Comparison of ENCODE assay signal across 11 cellular contexts in genomic region chr13:46134961-46135522, GRCh38. TPM values are rescaled to one million over a fixed set of nuclear protein-coding genes. Genes with fewer than 3 reads are reported as not detected.
DNase-seq lines count a peak whose midpoint lies in the region; ATAC-seq and TF ChIP-seq lines count a peak whose summit lies in the region.
"Had no signal": no experiment of that assay in that cellular context is flagged by ENCODE, and none has a peak within 500 bp of the region (broad histone marks: within the 10 kb centered on the region; RNA-seq: fewer than 3 reads in every experiment).

No MANE protein-coding gene starts in this region.

- H3K27me3 Mint-ChIP-seq in activated CD4-positive, alpha-beta T cell treated with anti-CD3 and anti-CD28 coated beads for 36 hours: no peaks in the 10 kb centered on the region
- H3K27me3 Mint-ChIP-seq in stimulated activated memory B cell treated with anti-CD40 and anti-IgM and Interleukin-4, amounts not matched to agents 10 μg/mL and 1 μg/mL and 100 μg/mL, for 72 hours: no peaks in the 10 kb centered on the region

- peak overlapping the region; percentile 16 for H3K27ac Mint-ChIP-seq in activated CD4-positive, alpha-beta T cell treated with anti-CD3 and anti-CD28 coated beads for 36 hours
- H3K27ac Mint-ChIP-seq in stimulated activated memory B cell treated with anti-CD40 and anti-IgM and Interleukin-4, amounts not matched to agents 10 μg/mL and 1 μg/mL and 100 μg/mL, for 72 hours: peak overlapping the region; percentile 37

- no peak overlapping the region for H2AFZ ChIP-seq in fibroblast of lung (ENCODE audit: low read length)

- H3K9ac ChIP-seq in fibroblast of lung (ENCODE audit: insufficient read depth, low read length): no peak overlapping the region

- H3K36me3 ChIP-seq in fibroblast of lung (ENCODE audit: control insufficient read depth, insufficient read depth, low read length): no peaks in the 10 kb centered on the region

- no peaks in the 10 kb centered on the region for H3K9me3 Mint-ChIP-seq in activated CD4-positive, alpha-beta T cell treated with anti-CD3 and anti-CD28 coated beads for 36 hours (ENCODE audit: low read depth)
- no peaks in the 10 kb centered on the region for H3K9me3 Mint-ChIP-seq in stimulated activated memory B cell treated with anti-CD40 and anti-IgM and Interleukin-4, amounts not matched to agents 10 μg/mL and 1 μg/mL and 100 μg/mL, for 72 hours

- no peaks in the 10 kb centered on the region for H4K20me1 ChIP-seq in fibroblast of lung (ENCODE audit: control insufficient read depth, extremely low read depth, insufficient read depth, low read length)

- no peaks in the 10 kb centered on the region for H3K79me2 ChIP-seq in fibroblast of lung (ENCODE audit: control insufficient read depth, insufficient read depth, low read length)

- H3K27ac ChIP-seq in fibroblast of lung (ENCODE audit: insufficient read depth, low read length): no peak overlapping the region

- no peak for TF ChIP-seq CTCF in fibroblast of lung (conservative IDR thresholded peaks at IDR 0.05 in 1 of 2, IDR thresholded peaks at IDR 0.05 in 1 of 2; ENCODE audit: low read depth in 1 of 2, low read length in 2 of 2)

- DNase-seq in activated CD4-positive, alpha-beta T cell treated with anti-CD3 and anti-CD28 coated beads for 36 hours: no peak
- no peak for DNase-seq in activated CD4-positive, alpha-beta T cell treated with anti-CD3 and anti-CD28 coated beads for 48 hours
- DNase-seq in NCI-H748 (lab: John Stamatoyannopoulos, UW; ENCODE audit: unreplicated experiment) (peak; percentile 97), fibroblast of lung (ENCODE audit: low read depth in 2 of 2) (peak; percentile 9 to 23)
- DNase-seq: activated CD4-positive, alpha-beta T cell treated with anti-CD3 and anti-CD28 coated beads for 4 hours had no signal

- CTCF ChIA-PET in activated CD4-positive, alpha-beta T cell treated with anti-CD3 and anti-CD28 coated beads for 36 hours (lab: Charles Lee): interaction anchor here (0.5 to 1.5 kb wide), 5 partner anchors 9 to 155 kb away, joined by 3 to 6 read pairs (median 5); partner anchors contain the start of gene LCP1

- no peak overlapping the region for H3K4me3 Mint-ChIP-seq in activated CD4-positive, alpha-beta T cell treated with anti-CD3 and anti-CD28 coated beads for 36 hours
- no peak overlapping the region for H3K4me3 Mint-ChIP-seq in stimulated activated memory B cell treated with anti-CD40 and anti-IgM and Interleukin-4, amounts not matched to agents 10 μg/mL and 1 μg/mL and 100 μg/mL, for 72 hours

- no peaks in the 10 kb centered on the region for H3K4me1 ChIP-seq in fibroblast of lung (ENCODE audit: control insufficient read depth, extremely low read depth, insufficient read depth, low read length)

- peaks cover 10% of the 10 kb centered on the region for H3K4me1 Mint-ChIP-seq in activated CD4-positive, alpha-beta T cell treated with anti-CD3 and anti-CD28 coated beads for 36 hours
- peaks cover 24% of the 10 kb centered on the region for H3K4me1 Mint-ChIP-seq in stimulated activated memory B cell treated with anti-CD40 and anti-IgM and Interleukin-4, amounts not matched to agents 10 μg/mL and 1 μg/mL and 100 μg/mL, for 72 hours

- H3K4me3 ChIP-seq in fibroblast of lung (replicated peaks in 1 of 4; ENCODE audit: control extremely low read depth in 1 of 4, insufficient read depth in 1 of 4, low read depth in 3 of 4, low read length in 4 of 4): no peak overlapping the region

- H3K36me3 Mint-ChIP-seq in activated CD4-positive, alpha-beta T cell treated with anti-CD3 and anti-CD28 coated beads for 36 hours (ENCODE audit: low read depth): peaks cover 81% of the 10 kb centered on the region
- H3K36me3 Mint-ChIP-seq in stimulated activated memory B cell treated with anti-CD40 and anti-IgM and Interleukin-4, amounts not matched to agents 10 μg/mL and 1 μg/mL and 100 μg/mL, for 72 hours: peaks cover 74% of the 10 kb centered on the region

- intact Hi-C loops in activated CD4-positive, alpha-beta T cell treated with anti-CD3 and anti-CD28 coated beads for 36 hours (cut with DNase I, micrococcal nuclease): no loop called here

- no peak overlapping the region for H3K4me2 ChIP-seq in fibroblast of lung (ENCODE audit: extremely low read depth, insufficient read depth, low read length)

- no peaks in the 10 kb centered on the region for H3K9me3 ChIP-seq in fibroblast of lung (ENCODE audit: control insufficient read depth, insufficient read depth, low read depth, low read length)

- POLR2A ChIA-PET in activated CD4-positive, alpha-beta T cell treated with anti-CD3 and anti-CD28 coated beads for 36 hours (lab: Charles Lee): interaction anchor here (0.7 kb wide), 1 partner anchor 38 kb away, joined by 5 read pairs; no protein-coding TSS in a partner anchor

- ATAC-seq in activated CD4-positive, alpha-beta T cell treated with anti-CD3 and anti-CD28 coated beads for 36 hours: no peak
- ATAC-seq in stimulated activated memory B cell treated with anti-CD40 and anti-IgM and Interleukin-4, amounts not matched to agents 10 μg/mL and 1 μg/mL and 100 μg/mL, for 72 hours: no peak
- ATAC-seq in GM18858 (IDR thresholded peaks at IDR 0.05; ENCODE audit: unreplicated experiment) (no peak), GM21526 (IDR thresholded peaks at IDR 0.05; ENCODE audit: low FRiP score, unreplicated experiment) (no peak), GM21723 (IDR thresholded peaks at IDR 0.05; ENCODE audit: unreplicated experiment) (no peak)

- no peaks in the 10 kb centered on the region for H3K27me3 ChIP-seq in fibroblast of lung (ENCODE audit: control insufficient read depth, insufficient read depth, low read length)

RNA-seq across cellular contexts. Expression of gene CPB2, which starts 30.2 kb away (rescaled TPM):
- total RNA-seq in activated CD4-positive, alpha-beta T cell treated with anti-CD3 and anti-CD28 coated beads for 36 hours: not detected
- not detected in 2 replicates for total RNA-seq in fibroblast of lung
- polyA plus RNA-seq in fibroblast of lung: not detected in 2 replicates
- not detected in 2 replicates for polyA plus RNA-seq in fibroblast of lung (2012)
- not detected in 2 replicates for polyA minus RNA-seq in fibroblast of lung (ENCODE audit: low replicate concordance)
- total RNA-seq: omental fat pad had no signal
- polyA plus RNA-seq: esophagus had no signal

RNA-seq across cellular contexts. Expression of gene LCP1, which starts 46.9 kb away (rescaled TPM):
- 1,000 to 10,000 TPM; 1,060 to 1,089 TPM for total RNA-seq in activated CD4-positive, alpha-beta T cell treated with anti-CD3 and anti-CD28 coated beads for 36 hours
- total RNA-seq in fibroblast of lung: under 0.01 and 0.51 TPM in 2 replicates
- 0.06 and 0.10 TPM in 2 replicates for polyA plus RNA-seq in fibroblast of lung
- not detected in 2 replicates for polyA plus RNA-seq in fibroblast of lung (2012)
- polyA minus RNA-seq in fibroblast of lung (ENCODE audit: low replicate concordance): not detected in 2 replicates

Comparison
In these comparisons a context has a peak if more than half of its experiments do, and no peak if none do; other contexts are left out.
1. DNase-seq: peak in NCI-H748 (single experiment) and fibroblast of lung (2 of 2); none in activated CD4-positive, alpha-beta T cell treated with anti-CD3 and anti-CD28 coated beads for 36 hours (single experiment) and activated CD4-positive, alpha-beta T cell treated with anti-CD3 and anti-CD28 coated beads for 48 hours (single experiment).
2. RNA of gene LCP1, which starts 46.9 kb away (total RNA-seq): 1,060 to 1,089 TPM in activated CD4-positive, alpha-beta T cell treated with anti-CD3 and anti-CD28 coated beads for 36 hours; under 0.01 to 0.51 TPM in fibroblast of lung; every median in the first group is over 100 times any median in the second.